In the genomic region with DNA sequence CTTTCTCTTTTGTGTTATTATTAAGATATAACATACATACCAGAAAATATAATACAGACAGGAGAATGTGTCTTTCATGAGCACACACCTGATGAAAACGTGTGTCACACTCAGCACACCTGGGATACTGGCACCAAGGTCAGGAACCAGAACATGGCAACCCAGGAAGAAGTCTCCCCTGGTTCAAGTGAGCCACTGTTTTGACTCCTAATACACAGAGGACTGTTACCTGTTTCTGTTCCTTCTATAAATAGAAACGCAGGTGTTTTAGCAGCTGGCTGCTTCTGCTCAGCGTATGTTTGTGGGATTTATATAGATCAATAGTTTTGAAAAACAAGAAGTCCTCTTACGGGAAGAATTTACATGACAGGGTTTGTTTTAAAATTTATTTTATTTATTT, we compare ENCODE assay signal across 14 cellular contexts. TPM values are rescaled to one million over a fixed set of nuclear protein-coding genes. Genes with fewer than 3 reads are reported as not detected.
DNase-seq lines count a peak whose midpoint lies in the region; ATAC-seq and TF ChIP-seq lines count a peak whose summit lies in the region.
"Had no signal": no experiment of that assay in that cellular context is flagged by ENCODE, and none has a peak within 500 bp of the region (broad histone marks: within the 10 kb centered on the region; RNA-seq: fewer than 3 reads in every experiment).

No MANE protein-coding gene starts in this region.

- no peak overlapping the region for H2AFZ ChIP-seq in ACC112 (ENCODE audit: low read length, unreplicated experiment)
- H2AFZ ChIP-seq in Karpas-422 (ENCODE audit: low read length): no peak overlapping the region

- H3K4me1 Mint-ChIP-seq in T-cell (peaks cover 60 to 72% (median 69%) of the 10 kb centered on the region in 3 donors), chondrocyte (ENCODE audit: low read depth) (peaks cover 51% of the 10 kb centered on the region)

- peaks cover 53% of the 10 kb centered on the region for H3K4me1 ChIP-seq in ACC112 (ENCODE audit: control insufficient read depth, insufficient read depth, low read length, unreplicated experiment)
- peaks cover 69% of the 10 kb centered on the region for H3K4me1 ChIP-seq in Karpas-422 (ENCODE audit: low read length)
- H3K4me1 ChIP-seq in mucosa of rectum (ENCODE audit: control insufficient read depth in 2 of 2, insufficient read depth in 2 of 2, low read length in 2 of 2): peaks cover 31 to 36% of the 10 kb centered on the region in 2 donors

- H3K27me3 Mint-ChIP-seq in T-cell (no peaks in the 10 kb centered on the region), chondrocyte (ENCODE audit: low read depth) (no peaks in the 10 kb centered on the region)
- H3K27me3 Mint-ChIP-seq: naive thymus-derived CD4-positive, alpha-beta T cell; stimulated activated naive B cell treated with anti-CD40 and anti-IgM and Interleukin-4, amounts not matched to agents 10 μg/mL and 1 μg/mL and 100 μg/mL, for 72 hours had no signal

- peak overlapping the region; percentile 39 to 76 for H3K27ac Mint-ChIP-seq in T-cell
- H3K27ac Mint-ChIP-seq in chondrocyte (ENCODE audit: unreplicated experiment): no peak overlapping the region
- H3K27ac Mint-ChIP-seq: T-helper 2 cell treated with Interferon-gamma antibody and Interleukin-4, amounts not matched to agents 5 μg/mL and 100 μg/mL, for 36 hours had no signal

- POLR2A ChIA-PET in T-cell (lab: Charles Lee): no interaction called here

- no peak for TF ChIP-seq CTCF in chondrocyte (IDR thresholded peaks at IDR 0.05)

- CTCF ChIA-PET in T-cell (lab: Charles Lee): no interaction called here

- H3K27ac ChIP-seq in ACC112 (ENCODE audit: low read depth, low read length) (0 out of 2 replicates have a peak overlapping the region, but pooled peaks have one; percentile 2), Karpas-422 (ENCODE audit: low read length) (peak overlapping the region; percentile 66), mucosa of rectum (ENCODE audit: low read depth in 2 of 2, low read length in 2 of 2) (peak overlapping the region; percentile 13 to 62)

- peak overlapping the region; percentile 91 for H3K4me2 ChIP-seq in Karpas-422 (ENCODE audit: low read depth, low read length, poor library complexity, severe bottlenecking)

- H3K9me3 Mint-ChIP-seq in T-cell (no peaks in the 10 kb centered on the region), chondrocyte (ENCODE audit: low read depth) (no peaks in the 10 kb centered on the region)
- H3K9me3 Mint-ChIP-seq: naive thymus-derived CD4-positive, alpha-beta T cell; stimulated activated naive B cell treated with anti-CD40 and anti-IgM and Interleukin-4, amounts not matched to agents 10 μg/mL and 1 μg/mL and 100 μg/mL, for 72 hours had no signal

- H3K27me3 ChIP-seq in ACC112 (ENCODE audit: insufficient read depth, low read length) (no peaks in the 10 kb centered on the region), Karpas-422 (ENCODE audit: low read length) (no peaks in the 10 kb centered on the region), mucosa of rectum (ENCODE audit: control insufficient read depth in 2 of 2, insufficient read depth in 2 of 2, low read length in 2 of 2) (no peaks in the 10 kb centered on the region)

- H3K9me2 ChIP-seq in Karpas-422 (replicated peaks; ENCODE audit: insufficient read depth, low read length): no peaks in the 10 kb centered on the region

- H3K4me3 Mint-ChIP-seq in T-cell (no peak overlapping the region), chondrocyte (ENCODE audit: unreplicated experiment) (no peak overlapping the region)
- H3K4me3 Mint-ChIP-seq: stimulated activated naive B cell treated with anti-CD40 and anti-IgM and Interleukin-4, amounts not matched to agents 10 μg/mL and 1 μg/mL and 100 μg/mL, for 72 hours; T-helper 2 cell treated with Interferon-gamma antibody and Interleukin-4, amounts not matched to agents 5 μg/mL and 100 μg/mL, for 36 hours had no signal

- peaks cover 34% of the 10 kb centered on the region for H3K36me3 ChIP-seq in ACC112 (ENCODE audit: insufficient read depth, low read length)
- H3K36me3 ChIP-seq in Karpas-422 (ENCODE audit: insufficient read depth, low read length): peaks cover 30% of the 10 kb centered on the region; the same call in 1 of the 2 replicates
- H3K36me3 ChIP-seq in mucosa of rectum (ENCODE audit: control insufficient read depth in 2 of 2, insufficient read depth in 2 of 2, low read length in 2 of 2): peaks cover 8 to 15% of the 10 kb centered on the region in 2 donors

- H4K20me1 ChIP-seq in Karpas-422 (ENCODE audit: insufficient read depth, low read depth, low read length): 0 out of 2 replicates have a peak, but pooled peaks cover 3% of the 10 kb centered on the region

- no peaks in the 10 kb centered on the region for H3K9me3 ChIP-seq in Karpas-422 (ENCODE audit: low read length)
- no peaks in the 10 kb centered on the region for H3K9me3 ChIP-seq in mucosa of rectum (ENCODE audit: control insufficient read depth in 2 of 2, low read length in 2 of 2)

- peaks cover 47% of the 10 kb centered on the region for H3K36me3 Mint-ChIP-seq in T-cell
- peaks cover 16% of the 10 kb centered on the region for H3K36me3 Mint-ChIP-seq in chondrocyte (ENCODE audit: low read depth)

- no peak overlapping the region for H3K9ac ChIP-seq in Karpas-422 (ENCODE audit: low read length)
- H3K9ac ChIP-seq in mucosa of rectum (ENCODE audit: low read depth in 1 of 2, low read length in 2 of 2): no peak overlapping the region

- ATAC-seq in T-cell (replicated peaks in 1 of 4) (no peak), left lobe of liver (no peak), GM18867 (IDR thresholded peaks at IDR 0.05; ENCODE audit: unreplicated experiment) (no peak)
- ATAC-seq: naive thymus-derived CD4-positive, alpha-beta T cell; stimulated activated naive B cell treated with anti-CD40 and anti-IgM and Interleukin-4, amounts not matched to agents 10 μg/mL and 1 μg/mL and 100 μg/mL, for 72 hours had no signal

- H3K79me2 ChIP-seq in ACC112 (ENCODE audit: control insufficient read depth, insufficient read depth, low read length, unreplicated experiment) (peaks cover 74% of the 10 kb centered on the region), Karpas-422 (ENCODE audit: low read length) (peaks cover 63% of the 10 kb centered on the region)

- DNase-seq in Karpas-422 (no peak), T-cell (no peak), occipital lobe (lab: John Stamatoyannopoulos, UW) (no peak), left lobe of liver (ENCODE audit: low spot score) (no peak), chondrocyte (ENCODE audit: low spot score) (no peak)
- DNase-seq: activated CD8-positive, alpha-beta memory T cell treated with anti-CD3 and anti-CD28 coated beads, Interleukin-2, amount 50 U/mL, for 4 hours; anterior cingulate cortex; Kasumi-1; stimulated activated naive B cell treated with anti-CD40 and anti-IgM and Interleukin-4, amounts not matched to agents 10 μg/mL and 1 μg/mL and 100 μg/mL, for 72 hours had no signal

- H3K4me3 ChIP-seq in ACC112 (ENCODE audit: low read depth, low read length) (peak overlapping the region; percentile 95; the same call in 1 of the 2 replicates), Karpas-422 (ENCODE audit: low read length) (peak overlapping the region; percentile 22), mucosa of rectum (ENCODE audit: low read length in 2 of 2) (no peak overlapping the region)

RNA-seq across cellular contexts. Expression of a gene that starts 3.5 kb away (rescaled TPM):
- 22.6 and 32.0 TPM in 2 replicates for total RNA-seq in Karpas-422 (2014; rRNA removed; shearing (Covaris generic); ENCODE audit: low replicate concordance)
- 10 to 100 TPM; 36.9 to 71.6 (median 46.2) TPM for total RNA-seq in T-cell
- 66.9 TPM for total RNA-seq in occipital lobe
- total RNA-seq in left lobe of liver: 20.1 TPM
- total RNA-seq in chondrocyte: 47.1 to 60.0 TPM (median 51.8 TPM) in 3 replicates

Comparison
In these comparisons a context has a peak if more than half of its experiments do, and no peak if none do; other contexts are left out.
1. H3K27ac ChIP-seq: peak in every context shown above with its lines; median percentile 66 in Karpas-422; 38 in mucosa of rectum; 2 in ACC112.
2. H3K4me3 ChIP-seq: peak in ACC112 (single experiment) and Karpas-422 (single experiment); none in mucosa of rectum (0 of 2).